In genomic region chr11:66600219-66600923, GRCh38 we compare ENCODE assay signal across 13 cellular contexts. TPM values are rescaled to one million over a fixed set of nuclear protein-coding genes. Genes with fewer than 3 reads are reported as not detected.
A peak's percentile ranks its signal among the peaks of the same experiment; 100 is the strongest.
DNase-seq lines count a peak whose midpoint lies in the region; ATAC-seq, FAIRE-seq and TF ChIP-seq lines count a peak whose summit lies in the region.
"Had no signal": no experiment of that assay in that cellular context is flagged by ENCODE, and none has a peak within 500 bp of the region (broad histone marks: within the 10 kb centered on the region; RNA-seq: fewer than 3 reads in every experiment).

No MANE protein-coding gene starts in this region.

- no peaks in the 10 kb centered on the region for H3K27me3 Mint-ChIP-seq in activated B cell treated with CpG ODN at 0.5 μM for 24 hours

- H3K9ac ChIP-seq in kidney (ENCODE audit: low read length in 2 of 2), result no peak overlapping the region

- peak overlapping the region; percentile 2 for H3K4me3 Mint-ChIP-seq in activated B cell treated with CpG ODN at 0.5 μM for 24 hours

- no peak for FAIRE-seq in kidney (lab: Jason Lieb, UNC)
- FAIRE-seq: TTC549 had no signal

- peaks cover 5 to 7% of the 10 kb centered on the region in 2 donors for H3K4me1 ChIP-seq in kidney (ENCODE audit: control insufficient read depth in 1 of 2, insufficient read depth in 1 of 2, low read depth in 1 of 2, low read length in 2 of 2)
- H3K4me1 ChIP-seq: colonic mucosa, SJCRH30 had no signal

- POLR2A ChIA-PET in activated B cell treated with CpG ODN at 0.5 μM for 24 hours (lab: Charles Lee), result interaction anchor here (0.6 to 2.8 kb wide), 3 partner anchors 17 to 961 kb away, joined by 3 to 13 read pairs (median 5); partner anchors contain the start of gene RBM14

- no peak overlapping the region for H3K4me3 ChIP-seq in kidney (ENCODE audit: low read length in 2 of 2)
- H3K4me3 ChIP-seq: colonic mucosa, SJCRH30 had no signal

- no peak overlapping the region for H3K27ac ChIP-seq in kidney (ENCODE audit: low read depth in 2 of 2, low read length in 2 of 2)
- H3K27ac ChIP-seq: colonic mucosa, SJCRH30 had no signal

- H3K36me3 ChIP-seq in kidney (ENCODE audit: control insufficient read depth in 1 of 2, insufficient read depth in 2 of 2, low read length in 2 of 2), result peaks cover 11 to 22% of the 10 kb centered on the region in 2 donors
- H3K36me3 ChIP-seq: SJCRH30 had no signal

- ATAC-seq in activated B cell treated with CpG ODN at 0.5 μM for 24 hours (ENCODE audit: low read depth) (no peak), GM21723 (IDR thresholded peaks at IDR 0.05; ENCODE audit: unreplicated experiment) (no peak)

- no peaks in the 10 kb centered on the region for H3K9me3 ChIP-seq in kidney (ENCODE audit: control insufficient read depth in 1 of 2, low read length in 2 of 2)
- H3K9me3 ChIP-seq: colonic mucosa, SJCRH30 had no signal

- H3K36me3 Mint-ChIP-seq in activated B cell treated with CpG ODN at 0.5 μM for 24 hours (ENCODE audit: low read depth), result peaks cover 29% of the 10 kb centered on the region

- H3K9me3 Mint-ChIP-seq in activated B cell treated with CpG ODN at 0.5 μM for 24 hours, result no peaks in the 10 kb centered on the region

- DNase-seq in CD1c-positive myeloid dendritic cell (ENCODE audit: extremely low spot score), result peak; percentile 67
- DNase-seq in activated B cell treated with CpG ODN at 0.5 μM for 24 hours, result no peak
- peak; percentile 11 for DNase-seq in kidney
- DNase-seq in EL, result no peak
- DNase-seq in NCI-H1417 (lab: John Stamatoyannopoulos, UW), result no peak
- DNase-seq: activated CD8-positive, alpha-beta memory T cell treated with anti-CD3 and anti-CD28 coated beads for 24 hours; colonic mucosa; KG1; midbrain; NCI-H1930; SJCRH30 had no signal

- TF ChIP-seq CTCF in activated B cell treated with CpG ODN at 0.5 μM for 24 hours (IDR thresholded peaks at IDR 0.05) (no peak), kidney (IDR thresholded peaks at IDR 0.05; ENCODE audit: borderline replicate concordance, extremely low read depth, insufficient read depth) (no peak)

- CTCF ChIA-PET in activated B cell treated with CpG ODN at 0.5 μM for 24 hours (lab: Charles Lee), result no interaction called here

- H3K4me1 Mint-ChIP-seq in activated B cell treated with CpG ODN at 0.5 μM for 24 hours, result peaks cover 29% of the 10 kb centered on the region

- intact Hi-C loops in activated B cell treated with CpG ODN at 0.5 μM for 24 hours (cut with micrococcal nuclease) (no loop called here), kidney (cut with DNase I) (no loop called here)

- peak overlapping the region; percentile 32 for H3K27ac Mint-ChIP-seq in activated B cell treated with CpG ODN at 0.5 μM for 24 hours

RNA-seq across cellular contexts. Expression of gene CCS, which starts 7.4 kb away (rescaled TPM):
- total RNA-seq in activated B cell treated with CpG ODN at 0.5 μM for 24 hours, result 59.0 and 65.3 TPM in 2 replicates
- 40.7 TPM for total RNA-seq in kidney
- polyA plus RNA-seq in kidney (ENCODE audit: insufficient read depth, low read depth, low replicate concordance), result 78.7 TPM

RNA-seq across cellular contexts. Expression of gene CCDC87, which starts 7.5 kb away (rescaled TPM):
- total RNA-seq in activated B cell treated with CpG ODN at 0.5 μM for 24 hours (0.22 and 0.31 TPM in 2 replicates), kidney (1.0 TPM)
- 0.13 TPM for polyA plus RNA-seq in kidney (ENCODE audit: insufficient read depth, low read depth, low replicate concordance)

RNA-seq across cellular contexts. Expression of gene RBM14, which starts 16.1 kb away (rescaled TPM):
- 147 and 160 TPM in 2 replicates for total RNA-seq in activated B cell treated with CpG ODN at 0.5 μM for 24 hours
- 80.6 TPM for total RNA-seq in kidney
- polyA plus RNA-seq in kidney (ENCODE audit: insufficient read depth, low read depth, low replicate concordance), result 35.9 TPM

RNA-seq across cellular contexts. Expression of gene CTSF, which starts 32.0 kb away (rescaled TPM):
- total RNA-seq in activated B cell treated with CpG ODN at 0.5 μM for 24 hours, result 2.0 and 3.6 TPM in 2 replicates
- 58.0 TPM for total RNA-seq in kidney
- polyA plus RNA-seq in kidney (ENCODE audit: insufficient read depth, low read depth, low replicate concordance), result 80.4 TPM

RNA-seq across cellular contexts. Expression of gene RBM4, which starts 38.1 kb away (rescaled TPM):
- 197 and 202 TPM in 2 replicates for total RNA-seq in activated B cell treated with CpG ODN at 0.5 μM for 24 hours
- total RNA-seq in kidney, result 125 TPM
- 168 TPM for polyA plus RNA-seq in kidney (ENCODE audit: insufficient read depth, low read depth, low replicate concordance)

Comparison
In these comparisons a context has a peak if more than half of its experiments do, and no peak if none do; other contexts are left out.
1. DNase-seq: peak in CD1c-positive myeloid dendritic cell (single experiment) and kidney (single experiment); none in activated B cell treated with CpG ODN at 0.5 μM for 24 hours (single experiment), EL (single experiment) and NCI-H1417 (0 of 3).